In the genomic region with DNA sequence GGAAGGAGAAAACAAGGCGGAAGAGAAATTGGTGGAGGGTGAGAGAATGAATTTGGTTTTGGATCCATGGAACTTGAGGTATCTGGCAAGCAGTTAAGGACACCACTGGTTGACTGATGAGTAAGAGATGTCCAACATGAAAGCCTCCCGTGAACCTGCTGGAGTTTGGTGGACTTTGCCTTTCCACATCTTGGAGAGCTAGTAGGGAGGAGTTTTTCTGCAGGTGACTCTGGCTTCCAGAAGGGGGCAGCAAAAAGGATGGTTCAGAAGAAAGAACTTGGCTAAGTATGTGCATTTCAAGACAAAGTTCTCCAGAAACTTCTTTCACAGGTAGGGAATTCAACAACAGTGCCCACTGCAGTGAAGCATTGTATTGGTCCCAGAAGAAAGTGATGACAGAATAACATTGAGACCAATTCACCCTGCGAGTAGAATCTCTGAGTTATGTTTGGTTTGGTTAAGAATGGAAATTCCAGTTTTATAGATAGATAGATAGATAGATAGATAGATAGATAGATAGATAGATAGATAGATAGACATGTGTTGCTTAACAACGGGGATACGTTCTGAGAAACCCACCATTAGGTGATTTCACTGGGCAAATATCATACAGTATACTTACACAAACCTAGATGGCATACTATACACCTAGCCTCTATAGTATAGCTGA, we compare ENCODE assay signal across 8 cellular contexts. TPM values are rescaled to one million over a fixed set of nuclear protein-coding genes. Genes with fewer than 3 reads are reported as not detected.
DNase-seq lines count a peak whose midpoint lies in the region; ATAC-seq and TF ChIP-seq lines count a peak whose summit lies in the region.

No MANE protein-coding gene starts in this region.

- DNase-seq in AG20443 (ENCODE audit: low spot score) (peak; percentile 40), NCI-H69 (lab: John Stamatoyannopoulos, UW) (peak; percentile 42), choroid plexus epithelial cell (ENCODE audit: low read depth) (peak; percentile 71), psoas muscle (no peak), COLO668 (lab: John Stamatoyannopoulos, UW; ENCODE audit: unreplicated experiment) (no peak), NCI-H1694 treated with DMSO at 0.1 percent for 48 hours (lab: John Stamatoyannopoulos, UW) (no peak)
- no peak for DNase-seq in stimulated activated naive CD4-positive, alpha-beta T cell treated with Interleukin-2 at 50 U/mL for 16 hours (lab: John Stamatoyannopoulos, UW)

- H3K27ac ChIP-seq in psoas muscle, result no peak overlapping the region

- no peaks in the 10 kb centered on the region for H3K4me1 ChIP-seq in psoas muscle

- H3K4me3 ChIP-seq in choroid plexus epithelial cell (ENCODE audit: low read depth, low read length), result no peak overlapping the region
- H3K4me3 ChIP-seq in psoas muscle, result no peak overlapping the region

- H3K27me3 ChIP-seq in psoas muscle (ENCODE audit: insufficient read depth in 3 of 3, low read length in 2 of 3), result no peaks in the 10 kb centered on the region

- no peaks in the 10 kb centered on the region for H3K36me3 ChIP-seq in psoas muscle (ENCODE audit: insufficient read depth in 1 of 2, low read depth in 1 of 2)

- H3K9me3 ChIP-seq in psoas muscle, result no peaks in the 10 kb centered on the region

- intact Hi-C loops in psoas muscle (cut with DNase I), result no loop called here

- WGBS in psoas muscle, 3 donors, result 86 to 91% (median 87%) methylated on average over 5 of the region's 5 CpGs

- peak; percentile 66 for ATAC-seq in GM18511 (IDR thresholded peaks at IDR 0.05; ENCODE audit: unreplicated experiment)
- ATAC-seq in psoas muscle, result no peak

- TF ChIP-seq CTCF in choroid plexus epithelial cell (conservative IDR thresholded peaks at IDR 0.05; ENCODE audit: low read depth, low read length), result peak; percentile 82
- peak; percentile 16 for TF ChIP-seq CTCF in psoas muscle (IDR thresholded peaks at IDR 0.05)

RNA-seq across cellular contexts. Expression of gene DCDC1, which starts 28.5 kb away (rescaled TPM):
- not detected for total RNA-seq in psoas muscle
- not detected for polyA plus RNA-seq in psoas muscle

RNA-seq across cellular contexts. Expression of gene DNAJC24, which starts 28.6 kb away (rescaled TPM):
- total RNA-seq in psoas muscle, result 10 to 100 TPM; 12.4 to 22.0 (median 15.8) TPM
- 10 to 100 TPM in 1 of 3 donors, 1 to 10 TPM in 2; 8.9 to 17.1 (median 9.7) TPM for polyA plus RNA-seq in psoas muscle

Comparison
In these comparisons a context has a peak if more than half of its experiments do, and no peak if none do; other contexts are left out.
1. DNase-seq: peak in AG20443 (single experiment), NCI-H69 (single experiment) and choroid plexus epithelial cell (single experiment); none in psoas muscle (0 of 2), COLO668 (single experiment), NCI-H1694 treated with DMSO at 0.1 percent for 48 hours (single experiment) and stimulated activated naive CD4-positive, alpha-beta T cell treated with Interleukin-2 at 50 U/mL for 16 hours (single experiment).